ENCODE assay signal across 1 cellular context in the genomic region with DNA sequence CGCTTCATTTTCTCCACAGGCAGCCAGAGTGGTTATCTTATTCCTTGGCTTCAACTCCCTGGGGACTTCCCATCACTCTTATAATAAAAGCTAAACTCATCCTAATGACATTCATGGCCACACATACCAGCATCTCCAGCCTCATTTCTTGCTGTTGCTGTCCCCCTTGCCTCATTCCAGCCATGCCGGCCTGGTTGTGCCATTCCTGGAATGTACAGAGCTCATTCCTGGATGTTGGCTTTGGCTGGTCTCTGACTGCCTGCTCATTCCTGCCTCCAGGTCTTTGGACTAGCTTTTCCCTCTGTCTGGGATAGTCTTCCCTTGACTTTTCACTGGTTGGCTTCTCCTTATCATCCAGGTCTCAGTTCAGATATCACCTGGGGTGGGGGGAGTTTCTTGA.
A peak's percentile ranks its signal among the peaks of the same experiment; 100 is the strongest.
TF ChIP-seq lines count a peak whose summit lies in the region.

No MANE protein-coding gene starts in this region.

TF ChIP-seq in HepG2, 621 proteins besides CTCF, POLR2A, EP300 and RAD21:
- TF ChIP-seq ZBTB20 (CRISPR knock-in tag; IDR thresholded peaks at IDR 0.05; ENCODE audit: borderline replicate concordance, low read depth) (no peak), ERF (CRISPR knock-in tag; IDR thresholded peaks at IDR 0.05) (no peak), ZNF775 (CRISPR knock-in tag; IDR thresholded peaks at IDR 0.05; ENCODE audit: borderline replicate concordance) (no peak), SSRP1 (CRISPR knock-in tag; IDR thresholded peaks at IDR 0.05) (no peak), RELA (CRISPR knock-in tag; IDR thresholded peaks at IDR 0.05) (no peak), ZSCAN20 (CRISPR knock-in tag; IDR thresholded peaks at IDR 0.05; ENCODE audit: borderline replicate concordance) (no peak), RORA (CRISPR knock-in tag; IDR thresholded peaks at IDR 0.05) (no peak), ZEB1 (IDR thresholded peaks at IDR 0.05; ENCODE audit: insufficient replicate concordance, low read depth) (no peak), TEAD3 (CRISPR knock-in tag; optimal IDR thresholded peaks at IDR 0.05; ENCODE audit: borderline replicate concordance) (peak; percentile 89), ZNF550 (CRISPR knock-in tag; IDR thresholded peaks at IDR 0.05; ENCODE audit: borderline replicate concordance) (no peak), BRD4 (CRISPR knock-in tag; IDR thresholded peaks at IDR 0.05) (no peak), WIZ (CRISPR knock-in tag; IDR thresholded peaks at IDR 0.05) (no peak), BCL6 (CRISPR knock-in tag; IDR thresholded peaks at IDR 0.05) (peak; percentile 47; the same call in 1 of the 2 replicates), DMAP1 (CRISPR knock-in tag; IDR thresholded peaks at IDR 0.05) (no peak)
- TF ChIP-seq, protein P1, sequence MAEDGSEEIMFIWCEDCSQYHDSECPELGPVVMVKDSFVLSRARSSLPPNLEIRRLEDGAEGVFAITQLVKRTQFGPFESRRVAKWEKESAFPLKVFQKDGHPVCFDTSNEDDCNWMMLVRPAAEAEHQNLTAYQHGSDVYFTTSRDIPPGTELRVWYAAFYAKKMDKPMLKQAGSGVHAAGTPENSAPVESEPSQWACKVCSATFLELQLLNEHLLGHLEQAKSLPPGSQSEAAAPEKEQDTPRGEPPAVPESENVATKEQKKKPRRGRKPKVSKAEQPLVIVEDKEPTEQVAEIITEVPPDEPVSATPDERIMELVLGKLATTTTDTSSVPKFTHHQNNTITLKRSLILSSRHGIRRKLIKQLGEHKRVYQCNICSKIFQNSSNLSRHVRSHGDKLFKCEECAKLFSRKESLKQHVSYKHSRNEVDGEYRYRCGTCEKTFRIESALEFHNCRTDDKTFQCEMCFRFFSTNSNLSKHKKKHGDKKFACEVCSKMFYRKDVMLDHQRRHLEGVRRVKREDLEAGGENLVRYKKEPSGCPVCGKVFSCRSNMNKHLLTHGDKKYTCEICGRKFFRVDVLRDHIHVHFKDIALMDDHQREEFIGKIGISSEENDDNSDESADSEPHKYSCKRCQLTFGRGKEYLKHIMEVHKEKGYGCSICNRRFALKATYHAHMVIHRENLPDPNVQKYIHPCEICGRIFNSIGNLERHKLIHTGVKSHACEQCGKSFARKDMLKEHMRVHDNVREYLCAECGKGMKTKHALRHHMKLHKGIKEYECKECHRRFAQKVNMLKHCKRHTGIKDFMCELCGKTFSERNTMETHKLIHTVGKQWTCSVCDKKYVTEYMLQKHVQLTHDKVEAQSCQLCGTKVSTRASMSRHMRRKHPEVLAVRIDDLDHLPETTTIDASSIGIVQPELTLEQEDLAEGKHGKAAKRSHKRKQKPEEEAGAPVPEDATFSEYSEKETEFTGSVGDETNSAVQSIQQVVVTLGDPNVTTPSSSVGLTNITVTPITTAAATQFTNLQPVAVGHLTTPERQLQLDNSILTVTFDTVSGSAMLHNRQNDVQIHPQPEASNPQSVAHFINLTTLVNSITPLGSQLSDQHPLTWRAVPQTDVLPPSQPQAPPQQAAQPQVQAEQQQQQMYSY (CRISPR knock-in tag; IDR thresholded peaks at IDR 0.05), result peak; percentile 95
- TF ChIP-seq, protein P2, sequence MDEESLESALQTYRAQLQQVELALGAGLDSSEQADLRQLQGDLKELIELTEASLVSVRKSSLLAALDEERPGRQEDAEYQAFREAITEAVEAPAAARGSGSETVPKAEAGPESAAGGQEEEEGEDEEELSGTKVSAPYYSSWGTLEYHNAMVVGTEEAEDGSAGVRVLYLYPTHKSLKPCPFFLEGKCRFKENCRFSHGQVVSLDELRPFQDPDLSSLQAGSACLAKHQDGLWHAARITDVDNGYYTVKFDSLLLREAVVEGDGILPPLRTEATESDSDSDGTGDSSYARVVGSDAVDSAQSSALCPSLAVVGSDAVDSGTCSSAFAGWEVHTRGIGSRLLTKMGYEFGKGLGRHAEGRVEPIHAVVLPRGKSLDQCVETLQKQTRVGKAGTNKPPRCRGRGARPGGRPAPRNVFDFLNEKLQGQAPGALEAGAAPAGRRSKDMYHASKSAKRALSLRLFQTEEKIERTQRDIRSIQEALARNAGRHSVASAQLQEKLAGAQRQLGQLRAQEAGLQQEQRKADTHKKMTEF (CRISPR knock-in tag; IDR thresholded peaks at IDR 0.05), result no peak
- TF ChIP-seq, protein P3, sequence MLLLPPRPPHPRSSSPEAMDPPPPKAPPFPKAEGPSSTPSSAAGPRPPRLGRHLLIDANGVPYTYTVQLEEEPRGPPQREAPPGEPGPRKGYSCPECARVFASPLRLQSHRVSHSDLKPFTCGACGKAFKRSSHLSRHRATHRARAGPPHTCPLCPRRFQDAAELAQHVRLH (CRISPR knock-in tag; IDR thresholded peaks at IDR 0.05; ENCODE audit: borderline replicate concordance, low read depth), result no peak
